In genomic region chr14:100236873-100237272, GRCh38 we compare ENCODE assay signal across 1 cellular context.
TF ChIP-seq lines count a peak whose summit lies in the region.

No MANE protein-coding gene starts in this region.

TF ChIP-seq in GM12878, 131 proteins besides CTCF, POLR2A, EP300 and RAD21 (continued from another document):
- TF ChIP-seq, protein P1, sequence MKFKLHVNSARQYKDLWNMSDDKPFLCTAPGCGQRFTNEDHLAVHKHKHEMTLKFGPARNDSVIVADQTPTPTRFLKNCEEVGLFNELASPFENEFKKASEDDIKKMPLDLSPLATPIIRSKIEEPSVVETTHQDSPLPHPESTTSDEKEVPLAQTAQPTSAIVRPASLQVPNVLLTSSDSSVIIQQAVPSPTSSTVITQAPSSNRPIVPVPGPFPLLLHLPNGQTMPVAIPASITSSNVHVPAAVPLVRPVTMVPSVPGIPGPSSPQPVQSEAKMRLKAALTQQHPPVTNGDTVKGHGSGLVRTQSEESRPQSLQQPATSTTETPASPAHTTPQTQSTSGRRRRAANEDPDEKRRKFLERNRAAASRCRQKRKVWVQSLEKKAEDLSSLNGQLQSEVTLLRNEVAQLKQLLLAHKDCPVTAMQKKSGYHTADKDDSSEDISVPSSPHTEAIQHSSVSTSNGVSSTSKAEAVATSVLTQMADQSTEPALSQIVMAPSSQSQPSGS (IDR thresholded peaks at IDR 0.05; ENCODE audit: low read length), result no peak
- TF ChIP-seq BCL11A (IDR thresholded peaks at IDR 0.05; ENCODE audit: low read depth, low read length) (no peak), IKZF2 (IDR thresholded peaks at IDR 0.05) (no peak), REST (IDR thresholded peaks at IDR 0.05; ENCODE audit: low read depth, low read length) (no peak), TCF12 (IDR thresholded peaks at IDR 0.05; ENCODE audit: low read depth, low read length) (no peak), LARP7 (IDR thresholded peaks at IDR 0.05) (no peak)
- TF ChIP-seq, protein P2, sequence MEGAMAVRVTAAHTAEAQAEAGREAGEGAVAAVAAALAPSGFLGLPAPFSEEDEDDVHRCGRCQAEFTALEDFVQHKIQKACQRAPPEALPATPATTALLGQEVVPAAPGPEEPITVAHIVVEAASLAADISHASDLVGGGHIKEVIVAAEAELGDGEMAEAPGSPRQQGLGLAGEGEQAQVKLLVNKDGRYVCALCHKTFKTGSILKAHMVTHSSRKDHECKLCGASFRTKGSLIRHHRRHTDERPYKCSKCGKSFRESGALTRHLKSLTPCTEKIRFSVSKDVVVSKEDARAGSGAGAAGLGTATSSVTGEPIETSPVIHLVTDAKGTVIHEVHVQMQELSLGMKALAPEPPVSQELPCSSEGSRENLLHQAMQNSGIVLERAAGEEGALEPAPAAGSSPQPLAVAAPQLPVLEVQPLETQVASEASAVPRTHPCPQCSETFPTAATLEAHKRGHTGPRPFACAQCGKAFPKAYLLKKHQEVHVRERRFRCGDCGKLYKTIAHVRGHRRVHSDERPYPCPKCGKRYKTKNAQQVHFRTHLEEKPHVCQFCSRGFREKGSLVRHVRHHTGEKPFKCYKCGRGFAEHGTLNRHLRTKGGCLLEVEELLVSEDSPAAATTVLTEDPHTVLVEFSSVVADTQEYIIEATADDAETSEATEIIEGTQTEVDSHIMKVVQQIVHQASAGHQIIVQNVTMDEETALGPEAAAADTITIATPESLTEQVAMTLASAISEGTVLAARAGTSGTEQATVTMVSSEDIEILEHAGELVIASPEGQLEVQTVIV (IDR thresholded peaks at IDR 0.05; ENCODE audit: borderline replicate concordance, partially characterized antibody), result no peak
- TF ChIP-seq, protein P3, sequence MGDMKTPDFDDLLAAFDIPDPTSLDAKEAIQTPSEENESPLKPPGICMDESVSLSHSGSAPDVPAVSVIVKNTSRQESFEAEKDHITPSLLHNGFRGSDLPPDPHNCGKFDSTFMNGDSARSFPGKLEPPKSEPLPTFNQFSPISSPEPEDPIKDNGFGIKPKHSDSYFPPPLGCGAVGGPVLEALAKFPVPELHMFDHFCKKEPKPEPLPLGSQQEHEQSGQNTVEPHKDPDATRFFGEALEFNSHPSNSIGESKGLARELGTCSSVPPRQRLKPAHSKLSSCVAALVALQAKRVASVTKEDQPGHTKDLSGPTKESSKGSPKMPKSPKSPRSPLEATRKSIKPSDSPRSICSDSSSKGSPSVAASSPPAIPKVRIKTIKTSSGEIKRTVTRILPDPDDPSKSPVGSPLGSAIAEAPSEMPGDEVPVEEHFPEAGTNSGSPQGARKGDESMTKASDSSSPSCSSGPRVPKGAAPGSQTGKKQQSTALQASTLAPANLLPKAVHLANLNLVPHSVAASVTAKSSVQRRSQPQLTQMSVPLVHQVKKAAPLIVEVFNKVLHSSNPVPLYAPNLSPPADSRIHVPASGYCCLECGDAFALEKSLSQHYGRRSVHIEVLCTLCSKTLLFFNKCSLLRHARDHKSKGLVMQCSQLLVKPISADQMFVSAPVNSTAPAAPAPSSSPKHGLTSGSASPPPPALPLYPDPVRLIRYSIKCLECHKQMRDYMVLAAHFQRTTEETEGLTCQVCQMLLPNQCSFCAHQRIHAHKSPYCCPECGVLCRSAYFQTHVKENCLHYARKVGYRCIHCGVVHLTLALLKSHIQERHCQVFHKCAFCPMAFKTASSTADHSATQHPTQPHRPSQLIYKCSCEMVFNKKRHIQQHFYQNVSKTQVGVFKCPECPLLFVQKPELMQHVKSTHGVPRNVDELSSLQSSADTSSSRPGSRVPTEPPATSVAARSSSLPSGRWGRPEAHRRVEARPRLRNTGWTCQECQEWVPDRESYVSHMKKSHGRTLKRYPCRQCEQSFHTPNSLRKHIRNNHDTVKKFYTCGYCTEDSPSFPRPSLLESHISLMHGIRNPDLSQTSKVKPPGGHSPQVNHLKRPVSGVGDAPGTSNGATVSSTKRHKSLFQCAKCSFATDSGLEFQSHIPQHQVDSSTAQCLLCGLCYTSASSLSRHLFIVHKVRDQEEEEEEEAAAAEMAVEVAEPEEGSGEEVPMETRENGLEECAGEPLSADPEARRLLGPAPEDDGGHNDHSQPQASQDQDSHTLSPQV (IDR thresholded peaks at IDR 0.05), result no peak
